Comparison of ENCODE assay signal across 14 cellular contexts in the genomic region with DNA sequence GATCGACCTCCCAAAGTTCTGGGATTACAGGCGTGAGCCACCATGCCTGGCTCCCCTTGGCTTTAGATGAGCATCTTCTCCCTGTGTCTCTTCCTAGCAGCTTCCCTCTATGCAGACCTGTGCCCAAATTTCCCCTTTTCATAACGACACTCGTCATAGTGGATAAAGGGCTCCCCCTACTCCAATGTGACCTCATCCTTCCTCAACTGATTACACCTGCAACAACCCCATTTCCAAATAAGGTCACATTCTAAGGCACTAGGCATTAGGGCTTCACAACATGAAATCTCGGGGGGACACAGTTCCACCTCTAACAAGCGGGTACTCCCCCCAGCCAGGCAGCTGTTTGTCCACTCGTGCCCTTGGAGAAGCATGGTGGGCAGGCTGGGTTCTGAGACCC. TPM values are rescaled to one million over a fixed set of nuclear protein-coding genes. Genes with fewer than 3 reads are reported as not detected.
A peak's percentile ranks its signal among the peaks of the same experiment; 100 is the strongest.
DNase-seq lines count a peak whose midpoint lies in the region; ATAC-seq and TF ChIP-seq lines count a peak whose summit lies in the region.
"Had no signal": no experiment of that assay in that cellular context is flagged by ENCODE, and none has a peak within 500 bp of the region (broad histone marks: within the 10 kb centered on the region; RNA-seq: fewer than 3 reads in every experiment).

No MANE protein-coding gene starts in this region.

- intact Hi-C loops in dorsolateral prefrontal cortex (cut with DNase I): no loop called here
- intact Hi-C loops in natural killer cell (cut with micrococcal nuclease): no loop called here

- H3K27ac ChIP-seq in HEK293 (ENCODE audit: extremely low read depth, low read depth, low read length): no peak overlapping the region
- peak overlapping the region; percentile 97 for H3K27ac ChIP-seq in WERI-Rb-1
- peak overlapping the region in 58 of 59 donors; percentile 1 to 98 (median 91) for H3K27ac ChIP-seq in dorsolateral prefrontal cortex
- H3K27ac ChIP-seq in temporal lobe (ENCODE audit: low read depth, low read length): peak overlapping the region; percentile 98
- H3K27ac ChIP-seq: BLaER1 treated with 17β-estradiol and CSF1 and Interleukin-3, amounts not matched to agents 10 nM and 100 nM had no signal

- no peaks in the 10 kb centered on the region for H3K4me1 ChIP-seq in HEK293 (ENCODE audit: control insufficient read depth, insufficient read depth, low read length)

- H3K9me3 Mint-ChIP-seq in natural killer cell: no peaks in the 10 kb centered on the region
- H3K9me3 Mint-ChIP-seq: CD4-positive, alpha-beta T cell had no signal

- H3K27me3 ChIP-seq in WERI-Rb-1 (ENCODE audit: insufficient read depth, low read depth, severe bottlenecking) (no peaks in the 10 kb centered on the region), dorsolateral prefrontal cortex (peaks cover 0 to 4% (median 0%) of the 10 kb centered on the region in 45 donors)

- H3K9me3 ChIP-seq in HEK293 (ENCODE audit: control insufficient read depth, insufficient read depth, low read depth, low read length) (no peaks in the 10 kb centered on the region), WERI-Rb-1 (ENCODE audit: severe bottlenecking) (peaks cover 24% of the 10 kb centered on the region)
- H3K9me3 ChIP-seq: BLaER1 treated with 17β-estradiol and CSF1 and Interleukin-3, amounts not matched to agents 10 nM and 100 nM had no signal

- H3K27me3 Mint-ChIP-seq in natural killer cell (ENCODE audit: low read depth in 2 of 2): peaks cover 0 to 4% of the 10 kb centered on the region in 2 donors

- no peak overlapping the region for H3K4me3 ChIP-seq in HEK293 (ENCODE audit: low read depth, low read length)
- no peak overlapping the region for H3K4me3 ChIP-seq in WERI-Rb-1 (ENCODE audit: low read depth, low read length)
- H3K4me3 ChIP-seq in dorsolateral prefrontal cortex: no peak overlapping the region
- H3K4me3 ChIP-seq: BLaER1 treated with 17β-estradiol and CSF1 and Interleukin-3, amounts not matched to agents 10 nM and 100 nM had no signal

- H3K27ac Mint-ChIP-seq in natural killer cell: no peak overlapping the region
- H3K27ac Mint-ChIP-seq: CD4-positive, alpha-beta T cell had no signal

- no peaks in the 10 kb centered on the region for H3K36me3 Mint-ChIP-seq in natural killer cell

- no peak for TF ChIP-seq CTCF in HEK293 (tag by site-specific recombination; IDR thresholded peaks at IDR 0.05)
- TF ChIP-seq CTCF in WERI-Rb-1 (IDR thresholded peaks at IDR 0.05; ENCODE audit: low read depth, low read length): no peak
- no peak for TF ChIP-seq CTCF in dorsolateral prefrontal cortex (IDR thresholded peaks at IDR 0.05 in 54 of 56, conservative IDR thresholded peaks at IDR 0.05 in 2 of 56; ENCODE audit: low read depth in 1 of 56, partially characterized antibody in 56 of 56)
- no peak for TF ChIP-seq CTCF in natural killer cell (IDR thresholded peaks at IDR 0.05)

- no peaks in the 10 kb centered on the region for H3K4me1 Mint-ChIP-seq in natural killer cell

- H3K4me3 Mint-ChIP-seq in natural killer cell: no peak overlapping the region
- H3K4me3 Mint-ChIP-seq: CD4-positive, alpha-beta T cell had no signal

- CTCF ChIA-PET in HEK293 (lab: Yijun Ruan, JAX): interaction anchor here (1.3 kb wide), 1 partner anchor 26 kb away, joined by 4 read pairs; no protein-coding TSS in a partner anchor

- ATAC-seq in natural killer cell: no peak
- ATAC-seq in HG03342 (IDR thresholded peaks at IDR 0.05; ENCODE audit: unreplicated experiment): no peak

- POLR2A ChIA-PET in HEK293 (lab: Yijun Ruan, JAX): no interaction called here

- DNase-seq in WERI-Rb-1: no peak
- DNase-seq in dorsolateral prefrontal cortex: no peak
- DNase-seq in GOT3 (lab: John Stamatoyannopoulos, UW): no peak
- DNase-seq in natural killer cell: no peak
- DNase-seq: ACHN; Calu3; CD4-positive, alpha-beta T cell had no signal

- H3K36me3 ChIP-seq in HEK293 (ENCODE audit: control insufficient read depth in 2 of 2, insufficient read depth in 1 of 2, low read length in 2 of 2): no peaks in the 10 kb centered on the region
- 0 out of 2 replicates have a peak, but pooled peaks cover 2% of the 10 kb centered on the region for H3K36me3 ChIP-seq in WERI-Rb-1
- H3K36me3 ChIP-seq: BLaER1 treated with 17β-estradiol and CSF1 and Interleukin-3, amounts not matched to agents 10 nM and 100 nM had no signal

TF ChIP-seq in HEK293, 187 proteins besides CTCF, POLR2A, EP300 and RAD21:
- TF ChIP-seq ZNF510 (tag by site-specific recombination; IDR thresholded peaks at IDR 0.05; ENCODE audit: insufficient replicate concordance) (no peak), ZNF394 (tag by site-specific recombination; IDR thresholded peaks at IDR 0.05; ENCODE audit: borderline replicate concordance) (no peak), ZNF23 (tag by site-specific recombination; IDR thresholded peaks at IDR 0.05; ENCODE audit: borderline replicate concordance) (no peak), ZNF600 (tag by site-specific recombination; IDR thresholded peaks at IDR 0.05) (no peak), ZNF10 (tag by site-specific recombination; IDR thresholded peaks at IDR 0.05) (peak; percentile 55; the same call in 1 of the 2 replicates), OSR2 (tag by site-specific recombination; IDR thresholded peaks at IDR 0.05) (no peak)
- TF ChIP-seq, protein P1, sequence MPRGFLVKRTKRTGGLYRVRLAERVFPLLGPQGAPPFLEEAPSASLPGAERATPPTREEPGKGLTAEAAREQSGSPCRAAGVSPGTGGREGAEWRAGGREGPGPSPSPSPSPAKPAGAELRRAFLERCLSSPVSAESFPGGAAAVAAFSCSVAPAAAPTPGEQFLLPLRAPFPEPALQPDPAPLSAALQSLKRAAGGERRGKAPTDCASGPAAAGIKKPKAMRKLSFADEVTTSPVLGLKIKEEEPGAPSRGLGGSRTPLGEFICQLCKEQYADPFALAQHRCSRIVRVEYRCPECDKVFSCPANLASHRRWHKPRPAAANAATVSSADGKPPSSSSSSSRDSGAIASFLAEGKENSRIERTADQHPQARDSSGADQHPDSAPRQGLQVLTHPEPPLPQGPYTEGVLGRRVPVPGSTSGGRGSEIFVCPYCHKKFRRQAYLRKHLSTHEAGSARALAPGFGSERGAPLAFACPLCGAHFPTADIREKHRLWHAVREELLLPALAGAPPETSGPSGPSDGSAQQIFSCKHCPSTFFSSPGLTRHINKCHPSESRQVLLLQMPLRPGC (tag by site-specific recombination; IDR thresholded peaks at IDR 0.05): no peak

RNA-seq across cellular contexts. Expression of a gene that starts 10.3 kb away (rescaled TPM):
- 10 to 100 TPM in 90 of 120 experiments, 1 to 10 TPM in 30; 1.0 to 84.8 (median 17.6) TPM for total RNA-seq in dorsolateral prefrontal cortex
- under 0.01 TPM for total RNA-seq in temporal lobe
- total RNA-seq in natural killer cell: 1 to 10 TPM; 1.7 to 7.1 (median 6.1) TPM
- total RNA-seq: A172, Calu3, Daoy had no signal

RNA-seq across cellular contexts. Expression of a gene that starts 25.4 kb away (rescaled TPM):
- total RNA-seq in dorsolateral prefrontal cortex: 1 to 10 TPM in 98 of 120 experiments, under 1 TPM in 22; 0.28 to 6.4 (median 1.6) TPM
- 4.4 TPM for total RNA-seq in temporal lobe
- under 1 TPM in 1 of 3 donors, not detected in 2; 0.48 TPM for total RNA-seq in natural killer cell
- total RNA-seq: A172; Calu3; CD4-positive, alpha-beta T cell; Daoy had no signal

RNA-seq across cellular contexts. Expression of a gene that starts 31.0 kb away (rescaled TPM):
- 1 to 10 TPM in 8 of 120 experiments, under 1 TPM in 41, not detected in 71; 0.29 to 1.5 (median 0.63) TPM for total RNA-seq in dorsolateral prefrontal cortex
- not detected for total RNA-seq in temporal lobe
- total RNA-seq in natural killer cell: not detected
- total RNA-seq: A172; Calu3; CD4-positive, alpha-beta T cell; Daoy; H7 had no signal
